8 cellular contexts compared by ENCODE assay signal in genomic region chr3:138417559-138417982, GRCh38. TPM values are rescaled to one million over a fixed set of nuclear protein-coding genes. Genes with fewer than 3 reads are reported as not detected.
DNase-seq lines count a peak whose midpoint lies in the region; ATAC-seq and TF ChIP-seq lines count a peak whose summit lies in the region.

No MANE protein-coding gene starts in this region.

- WGBS in heart left ventricle, 4 donors, result 16 to 17% (median 17%) methylated on average over 7 of the region's 7 CpGs
- WGBS in prostate gland, result 18% methylated on average over 7 of the region's 7 CpGs

- H3K4me1 Mint-ChIP-seq in activated naive CD8-positive, alpha-beta T cell treated with anti-CD3 and anti-CD28 coated beads, Interleukin-2, amount 10 ng/mL, durations not matched to agents 7 days and 5 days, result no peaks in the 10 kb centered on the region

- H3K27ac Mint-ChIP-seq in activated naive CD8-positive, alpha-beta T cell treated with anti-CD3 and anti-CD28 coated beads, Interleukin-2, amount 10 ng/mL, durations not matched to agents 7 days and 5 days, result no peak overlapping the region

- peaks cover 0 to 18% (median 5%) of the 10 kb centered on the region in 12 donors for H3K4me1 ChIP-seq in heart left ventricle
- H3K4me1 ChIP-seq in prostate gland (replicated peaks), result no peaks in the 10 kb centered on the region
- no peaks in the 10 kb centered on the region for H3K4me1 ChIP-seq in vagina

- H3K36me3 Mint-ChIP-seq in activated naive CD8-positive, alpha-beta T cell treated with anti-CD3 and anti-CD28 coated beads, Interleukin-2, amount 10 ng/mL, durations not matched to agents 7 days and 5 days, result no peaks in the 10 kb centered on the region

- DNase-seq in GM03348 (ENCODE audit: low spot score) (peak; percentile 92), HEK293T (ENCODE audit: extremely low spot score) (peak; percentile 89), NCI-H1105 (lab: John Stamatoyannopoulos, UW) (peak; percentile 87), SKM-1 treated with dmso at 0.1 percent for 144 hours (lab: John Stamatoyannopoulos, UW; ENCODE audit: unreplicated experiment) (peak; percentile 75), heart left ventricle (peak; percentile 72 to 85 (median 76)), prostate gland (ENCODE audit: low spot score) (peak; percentile 68), vagina (ENCODE audit: extremely low spot score in 2 of 2) (no peak)
- DNase-seq in activated naive CD8-positive, alpha-beta T cell treated with anti-CD3 and anti-CD28 coated beads, Interleukin-2, amount 10 ng/mL, durations not matched to agents 7 days and 5 days, result peak; percentile 60

- no peak overlapping the region for H3K27ac ChIP-seq in heart left ventricle
- H3K27ac ChIP-seq in prostate gland, result no peak overlapping the region
- H3K27ac ChIP-seq in vagina, result no peak overlapping the region

- H3K27me3 Mint-ChIP-seq in activated naive CD8-positive, alpha-beta T cell treated with anti-CD3 and anti-CD28 coated beads, Interleukin-2, amount 10 ng/mL, durations not matched to agents 7 days and 5 days, result no peaks in the 10 kb centered on the region

- TF ChIP-seq CTCF in heart left ventricle (IDR thresholded peaks at IDR 0.05) (peak; percentile 82 to 99 (median 89)), prostate gland (IDR thresholded peaks at IDR 0.05) (peak; percentile 74 to 90 (median 80)), vagina (IDR thresholded peaks at IDR 0.05) (peak; percentile 75 to 78 (median 77))

- H3K9me3 Mint-ChIP-seq in activated naive CD8-positive, alpha-beta T cell treated with anti-CD3 and anti-CD28 coated beads, Interleukin-2, amount 10 ng/mL, durations not matched to agents 7 days and 5 days, result no peaks in the 10 kb centered on the region

- CTCF ChIA-PET in HEK293T (lab: Yijun Ruan, JAX), result interaction anchor here (0.5 to 2.3 kb wide), 21 partner anchors 9 to 519 kb away, joined by 3 to 13 read pairs (median 4); partner anchors contain the start of gene MRAS

- POLR2A ChIA-PET in HEK293T (lab: Yijun Ruan, JAX), result interaction anchor here (0.9 kb wide), 1 partner anchor 177 kb away, joined by 3 read pairs; the partner anchor contains the start of gene CEP70
- POLR2A ChIA-PET in activated naive CD8-positive, alpha-beta T cell treated with anti-CD3 and anti-CD28 coated beads, Interleukin-2, amount 10 ng/mL, durations not matched to agents 7 days and 5 days (lab: Charles Lee), result no interaction called here

- TF ChIP-seq POLR2A in heart left ventricle (IDR thresholded peaks at IDR 0.05) (no peak), prostate gland (IDR thresholded peaks at IDR 0.05) (no peak), vagina (IDR thresholded peaks at IDR 0.05) (no peak)

- H3K36me3 ChIP-seq in heart left ventricle, result no peaks in the 10 kb centered on the region
- no peaks in the 10 kb centered on the region for H3K36me3 ChIP-seq in prostate gland
- H3K36me3 ChIP-seq in vagina, result no peaks in the 10 kb centered on the region

- no peaks in the 10 kb centered on the region for H3K27me3 ChIP-seq in heart left ventricle
- H3K27me3 ChIP-seq in prostate gland (replicated peaks; ENCODE audit: insufficient read depth), result no peaks in the 10 kb centered on the region
- H3K27me3 ChIP-seq in vagina, result no peaks in the 10 kb centered on the region

- H3K4me3 Mint-ChIP-seq in activated naive CD8-positive, alpha-beta T cell treated with anti-CD3 and anti-CD28 coated beads, Interleukin-2, amount 10 ng/mL, durations not matched to agents 7 days and 5 days, result no peak overlapping the region

- no peak overlapping the region for H3K4me3 ChIP-seq in heart left ventricle
- H3K4me3 ChIP-seq in prostate gland, result no peak overlapping the region
- no peak overlapping the region for H3K4me3 ChIP-seq in vagina

- ATAC-seq in activated naive CD8-positive, alpha-beta T cell treated with anti-CD3 and anti-CD28 coated beads, Interleukin-2, amount 10 ng/mL, durations not matched to agents 7 days and 5 days (ENCODE audit: low read depth), result peak; percentile 87
- ATAC-seq in heart left ventricle, result peak; percentile 65 to 86 (median 85)

- intact Hi-C loops in heart left ventricle (cut with DNase I) (loop anchor here in 8 of 10 donors (2.0 to 10.0 kb wide), 5 partner anchors 80 to 507 kb away; no protein-coding TSS in a partner anchor), prostate gland (cut with DNase I) (loop anchor here (5.0 to 10.0 kb wide), 2 partner anchors 70 to 507 kb away; partner anchors contain the start of gene MRAS), vagina (cut with DNase I) (no loop called here)

- H3K9me3 ChIP-seq in heart left ventricle, result no peaks in the 10 kb centered on the region
- no peaks in the 10 kb centered on the region for H3K9me3 ChIP-seq in prostate gland
- no peaks in the 10 kb centered on the region for H3K9me3 ChIP-seq in vagina

TF ChIP-seq in HEK293T, 16 proteins besides CTCF, POLR2A, EP300 and RAD21:
- TF ChIP-seq SUZ12 (IDR thresholded peaks at IDR 0.05), result no peak

RNA-seq across cellular contexts. Expression of gene ESYT3, which starts 16.8 kb away (rescaled TPM):
- total RNA-seq in activated naive CD8-positive, alpha-beta T cell treated with anti-CD3 and anti-CD28 coated beads, Interleukin-2, amount 10 ng/mL, durations not matched to agents 7 days and 5 days, result under 1 TPM; 0.19 to 0.26 TPM
- total RNA-seq in heart left ventricle (1 to 10 TPM in 6 of 9 donors, under 1 TPM in 3; 0.87 to 2.7 (median 1.7) TPM), prostate gland (1 to 10 TPM; 1.1 to 3.2 TPM), vagina (2.0 TPM)
- 1 to 10 TPM in 1 of 2 donors, under 1 TPM in 1; 0.42 to 1.0 TPM for polyA plus RNA-seq in heart left ventricle

Comparison
In these comparisons a context has a peak if more than half of its experiments do, and no peak if none do; other contexts are left out.
1. DNase-seq: peak in GM03348 (single experiment), HEK293T (single experiment), NCI-H1105 (single experiment), SKM-1 treated with dmso at 0.1 percent for 144 hours (single experiment), activated naive CD8-positive, alpha-beta T cell treated with anti-CD3 and anti-CD28 coated beads, Interleukin-2, amount 10 ng/mL, durations not matched to agents 7 days and 5 days (single experiment), heart left ventricle (5 of 5) and prostate gland (single experiment); none in vagina (0 of 2).
2. Peak in every context shown above with its lines, with median percentiles within 50 percentile points of each other: CTCF ChIP-seq.